Comparison of ENCODE assay signal across 17 cellular contexts in the genomic region with DNA sequence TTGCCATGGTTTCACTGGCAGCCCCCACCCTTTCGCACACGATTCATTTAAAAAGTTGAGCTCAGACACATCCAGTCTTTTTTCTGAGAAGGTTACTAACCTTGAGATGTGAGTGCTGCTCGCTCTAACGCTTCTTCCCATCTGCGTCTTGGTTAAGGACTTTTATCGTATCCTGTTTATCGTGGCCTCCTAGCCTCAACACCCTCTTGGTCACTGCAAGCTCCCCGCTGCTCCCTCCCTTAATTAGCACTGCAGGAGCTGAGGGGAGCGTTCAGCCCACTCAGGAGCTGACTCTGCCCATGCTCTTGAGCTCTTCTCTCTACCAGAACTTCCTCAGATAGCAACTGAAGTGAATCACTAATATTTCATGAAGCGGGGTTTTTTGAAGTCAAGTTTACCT. TPM values are rescaled to one million over a fixed set of nuclear protein-coding genes. Genes with fewer than 3 reads are reported as not detected.
DNase-seq lines count a peak whose midpoint lies in the region; ATAC-seq, FAIRE-seq and TF ChIP-seq lines count a peak whose summit lies in the region.
"Had no signal": no experiment of that assay in that cellular context is flagged by ENCODE, and none has a peak within 500 bp of the region (broad histone marks: within the 10 kb centered on the region; RNA-seq: fewer than 3 reads in every experiment).

No MANE protein-coding gene starts in this region.

- H3K4me2 ChIP-seq in endothelial cell of umbilical vein (ENCODE audit: insufficient read depth, low read length) = no peak overlapping the region
- H3K4me2 ChIP-seq: smooth muscle cell had no signal

- no peaks in the 10 kb centered on the region for H3K9me1 ChIP-seq in endothelial cell of umbilical vein (replicated peaks; ENCODE audit: control insufficient read depth, extremely low read depth, insufficient read depth, low read length)

- TF ChIP-seq CTCF in endothelial cell of umbilical vein (IDR thresholded peaks at IDR 0.05; ENCODE audit: extremely low read depth in 1 of 2, insufficient read depth in 1 of 2, low read depth in 1 of 2, low read length in 2 of 2) (no peak), transverse colon (IDR thresholded peaks at IDR 0.05) (no peak)

- no peaks in the 10 kb centered on the region for H3K9me3 ChIP-seq in T-helper 17 cell (ENCODE audit: control insufficient read depth, low read length, poor library complexity, severe bottlenecking)
- H3K9me3 ChIP-seq in endothelial cell of umbilical vein (replicated peaks; ENCODE audit: control insufficient read depth, insufficient read depth, low read length) = no peaks in the 10 kb centered on the region
- no peaks in the 10 kb centered on the region for H3K9me3 ChIP-seq in transverse colon
- H3K9me3 ChIP-seq: left lung, neutrophil had no signal

- POLR2A ChIA-PET in endothelial cell of umbilical vein (lab: Charles Lee) = no interaction called here

- no peak overlapping the region for H3K4me3 ChIP-seq in endothelial cell of umbilical vein (replicated peaks in 1 of 3; ENCODE audit: insufficient read depth in 1 of 3, low read depth in 1 of 3, low read length in 3 of 3)
- H3K4me3 ChIP-seq in transverse colon = peak overlapping the region in 1 of 4 donors; percentile 9
- H3K4me3 ChIP-seq: left lung, smooth muscle cell had no signal

- TF ChIP-seq EP300 in transverse colon (IDR thresholded peaks at IDR 0.05; ENCODE audit: low read depth) = no peak

- CTCF ChIA-PET in endothelial cell of umbilical vein (lab: Charles Lee) = interaction anchor here (0.8 to 0.9 kb wide), 2 partner anchors 12 to 13 kb away, joined by 3 to 4 read pairs; no protein-coding TSS in a partner anchor

- DNase-seq in stimulated activated CD4-positive, alpha-beta T cell treated with anti-CD3 and anti-CD28 coated beads, Interleukin-4, amount 100 ng/mL, for 1 hour = peak; percentile 23
- no peak for DNase-seq in stimulated activated CD4-positive, alpha-beta T cell treated with anti-CD3 and anti-CD28 coated beads, Interleukin-2, amount 100 ng/mL, for 24 hours
- DNase-seq in T-helper 17 cell (no peak), endothelial cell of umbilical vein (ENCODE audit: low read depth, low spot score) (peak; percentile 12), transverse colon (no peak), NCI-H510A (lab: John Stamatoyannopoulos, UW) (no peak)
- DNase-seq: aorta, DMS79 treated with DMSO at 0.1 percent for 48 hours, glutamatergic neuron, left lung, NCI-H2227 treated with DMSO at 0.1 percent for 48 hours, PC-3 had no signal

- H2AFZ ChIP-seq in endothelial cell of umbilical vein (ENCODE audit: low read depth, low read length) = no peak overlapping the region

- no peaks in the 10 kb centered on the region for H3K27me3 Mint-ChIP-seq in T-helper 17 cell

- no peak overlapping the region for H3K27ac Mint-ChIP-seq in T-helper 17 cell

- H3K4me1 ChIP-seq in endothelial cell of umbilical vein (ENCODE audit: control insufficient read depth, extremely low read depth, insufficient read depth, low read length) = no peaks in the 10 kb centered on the region
- peaks cover 0 to 4% (median 0%) of the 10 kb centered on the region in 4 donors for H3K4me1 ChIP-seq in transverse colon

- no TSS peak for BruUV-seq in endothelial cell of umbilical vein (replicated peaks; lab: Mats Ljungman, UMichigan)

- H3K4me1 Mint-ChIP-seq in T-helper 17 cell = peaks cover 30% of the 10 kb centered on the region

- no peak overlapping the region for H3K4me3 Mint-ChIP-seq in T-helper 17 cell

- ATAC-seq in T-helper 17 cell (peak; percentile 56), GM18520 (IDR thresholded peaks at IDR 0.05; ENCODE audit: unreplicated experiment) (no peak), HG03280 (IDR thresholded peaks at IDR 0.05; ENCODE audit: unreplicated experiment) (no peak)
- ATAC-seq: left lung, PC-3 had no signal

- no peaks in the 10 kb centered on the region for H4K20me1 ChIP-seq in endothelial cell of umbilical vein (replicated peaks; ENCODE audit: control insufficient read depth, extremely low read depth, insufficient read depth, low read length)

- H3K27ac ChIP-seq in endothelial cell of umbilical vein (ENCODE audit: insufficient read depth, low read depth, low read length) = no peak overlapping the region
- H3K27ac ChIP-seq in transverse colon = peak overlapping the region in 3 of 4 donors; percentile 32 to 54 (median 35)
- H3K27ac ChIP-seq: left lung, neutrophil had no signal

- H3K27me3 ChIP-seq in endothelial cell of umbilical vein (ENCODE audit: control insufficient read depth in 2 of 2, insufficient read depth in 2 of 2, low read length in 2 of 2) (no peaks in the 10 kb centered on the region), transverse colon (no peaks in the 10 kb centered on the region)
- H3K27me3 ChIP-seq: left lung, neutrophil had no signal

- H3K36me3 ChIP-seq in endothelial cell of umbilical vein (ENCODE audit: control insufficient read depth in 2 of 2, extremely low read depth in 1 of 2, insufficient read depth in 2 of 2, low read length in 2 of 2) (no peaks in the 10 kb centered on the region), transverse colon (no peaks in the 10 kb centered on the region)
- H3K36me3 ChIP-seq: left lung, neutrophil had no signal

- 52 to 80% methylated on average over 5 to 10 of the region's 10 CpGs for WGBS in transverse colon (ENCODE audit: low coverage in 1 of 2), 2 donors

- FAIRE-seq in endothelial cell of umbilical vein (lab: Jason Lieb, UNC) = no peak
- FAIRE-seq: endometrium had no signal

- H3K9ac ChIP-seq in endothelial cell of umbilical vein (replicated peaks; ENCODE audit: extremely low read depth, insufficient read depth, low read length) = no peak overlapping the region

- TF ChIP-seq POLR2A in endothelial cell of umbilical vein (IDR thresholded peaks at IDR 0.05; ENCODE audit: low read depth, low read length) = no peak
- TF ChIP-seq POLR2A in transverse colon (IDR thresholded peaks at IDR 0.05) = no peak

- H3K79me2 ChIP-seq in endothelial cell of umbilical vein (ENCODE audit: control insufficient read depth, insufficient read depth, low read length) = no peaks in the 10 kb centered on the region

- H3K36me3 Mint-ChIP-seq in T-helper 17 cell (ENCODE audit: low read depth) = no peaks in the 10 kb centered on the region

- in situ Hi-C loops in transverse colon (cut with MboI; ENCODE audit: low pct_ligation_motif_present in 1 of 4, low pct_unique_long_range_greater_than_20kb in 1 of 4, low sequenced_read_pairs in 3 of 4) = no loop called here

- dilution Hi-C loops in endothelial cell of umbilical vein (cut with MboI; ENCODE audit: extremely low pct_ligation_motif_present, low sequenced_read_pairs) = no loop called here

- intact Hi-C loops in endothelial cell of umbilical vein (cut with micrococcal nuclease) = no loop called here
- intact Hi-C loops in transverse colon (cut with DNase I; ENCODE audit: low total_unique reads) = no loop called here

TF ChIP-seq in endothelial cell of umbilical vein, 7 proteins besides CTCF, POLR2A, EP300 and RAD21:
- TF ChIP-seq GATA2 (IDR thresholded peaks at IDR 0.05; ENCODE audit: insufficient read depth, insufficient read length, low read depth, low read length) (no peak), MYC (IDR thresholded peaks at IDR 0.05; ENCODE audit: low read depth, low read length) (no peak), EZH2 (IDR thresholded peaks at IDR 0.05; ENCODE audit: borderline replicate concordance, low read depth, low read length, severe bottlenecking) (no peak), POLR2AphosphoS5 (IDR thresholded peaks at IDR 0.05; ENCODE audit: insufficient read depth, low read depth, low read length) (no peak), FOS (IDR thresholded peaks at IDR 0.05; ENCODE audit: borderline replicate concordance, insufficient read depth, low read length) (no peak), MAX (IDR thresholded peaks at IDR 0.05; ENCODE audit: insufficient read depth, insufficient read length) (no peak), JUN (IDR thresholded peaks at IDR 0.05; ENCODE audit: borderline replicate concordance, insufficient read depth, insufficient read length, low read depth) (no peak)

RNA-seq across cellular contexts. Expression of gene CD226, which starts 9.0 kb away (rescaled TPM):
- 100 to 1,000 TPM; 106 to 128 TPM for total RNA-seq in T-helper 17 cell
- 0.20 and 0.25 TPM in 2 replicates for total RNA-seq in endothelial cell of umbilical vein
- polyA plus RNA-seq in endothelial cell of umbilical vein = 0.06 TPM in 1 of 2 replicates, not detected in the other
- polyA plus RNA-seq in endothelial cell of umbilical vein (2011; cell fraction: cytosol; rRNA removed) = not detected in 2 replicates
- 0.03 and 0.06 TPM in 2 replicates for polyA plus RNA-seq in endothelial cell of umbilical vein (2011; cell fraction: nucleus; rRNA removed)
- not detected in 2 replicates for polyA plus RNA-seq in endothelial cell of umbilical vein (2012)
- polyA minus RNA-seq in endothelial cell of umbilical vein = 0.68 and 0.98 TPM in 2 replicates
- 2.0 TPM for polyA minus RNA-seq in endothelial cell of umbilical vein (2011; cell fraction: cytosol; rRNA and poly(A)+ RNA removed)
- polyA minus RNA-seq in endothelial cell of umbilical vein (2011; cell fraction: nucleus; rRNA and poly(A)+ RNA removed) = 0.82 and 1.7 TPM in 2 replicates
- total RNA-seq in transverse colon = 10 to 100 TPM in 1 of 4 donors, 1 to 10 TPM in 2, under 1 TPM in 1; 0.96 to 16.8 (median 4.0) TPM

Comparison
In these comparisons a context has a peak if more than half of its experiments do, and no peak if none do; other contexts are left out.
1. DNase-seq: peak in stimulated activated CD4-positive, alpha-beta T cell treated with anti-CD3 and anti-CD28 coated beads, Interleukin-4, amount 100 ng/mL, for 1 hour (single experiment) and endothelial cell of umbilical vein (single experiment); none in stimulated activated CD4-positive, alpha-beta T cell treated with anti-CD3 and anti-CD28 coated beads, Interleukin-2, amount 100 ng/mL, for 24 hours (0 of 2), T-helper 17 cell (0 of 3), transverse colon (single experiment) and NCI-H510A (single experiment).
2. RNA of gene CD226, which starts 9.0 kb away (total RNA-seq): 106 to 128 TPM in T-helper 17 cell; 0.96 to 16.8 TPM in transverse colon and 0.20 to 0.25 TPM in endothelial cell of umbilical vein; every median in the first group is over 4 times any median in the second.